2 cellular contexts compared by ENCODE assay signal in genomic region chr5:176441921-176442323, GRCh38.
TF ChIP-seq lines count a peak whose summit lies in the region.

No MANE protein-coding gene starts in this region.

TF ChIP-seq in HEK293, 187 proteins besides CTCF, POLR2A, EP300 and RAD21:
- TF ChIP-seq ZNF398 (tag by site-specific recombination; IDR thresholded peaks at IDR 0.05) (no peak), MYNN (tag by site-specific recombination; IDR thresholded peaks at IDR 0.05; ENCODE audit: borderline replicate concordance) (peak; percentile 97), SP3 (tag by site-specific recombination; IDR thresholded peaks at IDR 0.05) (no peak), TRIM28 (IDR thresholded peaks at IDR 0.05; ENCODE audit: borderline replicate concordance, low read length) (no peak), ZNF362 (tag by site-specific recombination; IDR thresholded peaks at IDR 0.05) (no peak), ZNF324 (tag by site-specific recombination; IDR thresholded peaks at IDR 0.05) (no peak), ZNF521 (tag by site-specific recombination; IDR thresholded peaks at IDR 0.05) (no peak), ZNF18 (tag by site-specific recombination; IDR thresholded peaks at IDR 0.05) (no peak), ZNF513 (tag by site-specific recombination; IDR thresholded peaks at IDR 0.05) (peak; percentile 21; the same call in 1 of the 2 replicates)

TF ChIP-seq in H1, 55 proteins besides CTCF, POLR2A, EP300 and RAD21:
- TF ChIP-seq POU5F1 (IDR thresholded peaks at IDR 0.05; ENCODE audit: low read depth, low read length): no peak
- TF ChIP-seq GABPA (IDR thresholded peaks at IDR 0.05; ENCODE audit: borderline replicate concordance, insufficient read depth, low read length): no peak
- no peak for TF ChIP-seq E2F6 (IDR thresholded peaks at IDR 0.05)
- TF ChIP-seq SIX5 (IDR thresholded peaks at IDR 0.05; ENCODE audit: low read depth, low read length): no peak
- TF ChIP-seq HDAC6 (IDR thresholded peaks at IDR 0.05; ENCODE audit: low read depth, low read length): no peak
- TF ChIP-seq SAP30 (IDR thresholded peaks at IDR 0.05; ENCODE audit: insufficient read depth, insufficient replicate concordance, low read length): no peak
- no peak for TF ChIP-seq SP4 (IDR thresholded peaks at IDR 0.05; ENCODE audit: low read length)
- no peak for TF ChIP-seq JUN (IDR thresholded peaks at IDR 0.05; ENCODE audit: low read depth, low read length)
